Comparison of ENCODE assay signal across 16 cellular contexts in genomic region chr12:115049617-115050016, GRCh38.
"Had no signal": no experiment of that assay in that cellular context is flagged by ENCODE, and none has a peak within 500 bp of the region (broad histone marks: within the 10 kb centered on the region; RNA-seq: fewer than 3 reads in every experiment).

No MANE protein-coding gene starts in this region.

- H3K36me3 ChIP-seq: thyroid gland, uterus had no signal

- H3K9me3 ChIP-seq: thyroid gland, uterus had no signal

- H3K27me3 ChIP-seq: thyroid gland, uterus had no signal

- DNase-seq: activated B cell treated with CpG ODN at 0.5 μM for 24 hours; activated CD4-positive, alpha-beta T cell treated with anti-CD3 and anti-CD28 coated beads, Interleukin-2, amount 10 ng/mL, durations not matched to agents 7 days and 5 days; activated CD8-positive, alpha-beta memory T cell treated with anti-CD3 and anti-CD28 coated beads for 24 hours; activated naive CD4-positive, alpha-beta T cell treated with anti-CD3 and anti-CD28 coated beads for 36 hours; amniotic stem cell; hippocampal formation; kidney glomerular epithelial cell; mammary epithelial cell; nucleus accumbens; right cardiac atrium; T-helper 1 cell; thyroid gland; uterus had no signal

- H3K4me1 ChIP-seq: thyroid gland, uterus had no signal

- ATAC-seq: activated T-helper 17 cell treated with anti-CD3 and anti-CD28 coated beads, Interleukin-2, amount 50 U/mL, for 72 hours; natural killer cell treated with Interleukin-12 subunit alpha and Interleukin-12 subunit beta and Interleukin-15 and Interleukin-18, amount 100 ng/mL, for 72 hours; right cardiac atrium; stimulated activated effector memory CD8-positive, alpha-beta T cell treated with anti-CD3 and anti-CD28 coated beads, Interleukin-12 subunit alpha, Interleukin-12 subunit beta, amount 100 ng/mL, for 72 hours had no signal

- H3K27ac ChIP-seq: thyroid gland, uterus had no signal

- H3K4me3 ChIP-seq: thyroid gland, uterus had no signal
